24 cellular contexts compared by ENCODE assay signal in the genomic region with DNA sequence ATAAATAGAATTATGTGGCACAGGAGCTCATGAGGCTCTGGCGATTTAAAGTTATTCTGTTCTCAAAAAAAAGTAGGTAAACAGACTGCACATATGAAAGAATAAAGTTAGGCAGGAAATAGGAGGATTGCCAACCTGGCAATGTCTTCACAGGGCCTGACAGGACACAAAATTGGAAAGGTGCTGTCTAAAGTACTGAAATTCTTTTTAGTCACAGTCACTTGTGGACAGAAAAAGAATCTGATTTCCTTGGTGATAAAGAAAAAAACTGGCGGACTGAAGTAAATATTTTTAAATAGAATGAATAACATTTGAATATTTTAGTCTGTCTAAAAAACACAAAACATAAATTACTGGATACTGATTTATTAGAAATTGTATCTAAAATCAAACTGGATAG.
DNase-seq lines count a peak whose midpoint lies in the region; FAIRE-seq and TF ChIP-seq lines count a peak whose summit lies in the region.
"Had no signal": no experiment of that assay in that cellular context is flagged by ENCODE, and none has a peak within 500 bp of the region (broad histone marks: within the 10 kb centered on the region; RNA-seq: fewer than 3 reads in every experiment).

No MANE protein-coding gene starts in this region.

- no peaks in the 10 kb centered on the region for H3K9me3 Mint-ChIP-seq in astrocyte (ENCODE audit: unreplicated experiment)
- peaks cover 2% of the 10 kb centered on the region for H3K9me3 Mint-ChIP-seq in activated naive CD8-positive, alpha-beta T cell treated with anti-CD3 and anti-CD28 coated beads for 36 hours

- H3K36me3 Mint-ChIP-seq in astrocyte (ENCODE audit: low read depth, unreplicated experiment), result peaks cover 2% of the 10 kb centered on the region
- no peaks in the 10 kb centered on the region for H3K36me3 Mint-ChIP-seq in activated naive CD8-positive, alpha-beta T cell treated with anti-CD3 and anti-CD28 coated beads for 36 hours
- H3K36me3 Mint-ChIP-seq: CD4-positive, alpha-beta memory T cell; T-cell had no signal

- H3K4me3 ChIP-seq in astrocyte (ENCODE audit: insufficient read depth, low read depth, low read length), result no peak overlapping the region
- H3K4me3 ChIP-seq: BLaER1 had no signal

- no peaks in the 10 kb centered on the region for H3K4me1 Mint-ChIP-seq in astrocyte (ENCODE audit: low read depth, unreplicated experiment)
- no peaks in the 10 kb centered on the region for H3K4me1 Mint-ChIP-seq in activated naive CD8-positive, alpha-beta T cell treated with anti-CD3 and anti-CD28 coated beads for 36 hours
- H3K4me1 Mint-ChIP-seq: CD4-positive, alpha-beta memory T cell; H9; T-cell had no signal

- H4K20me1 ChIP-seq in astrocyte (ENCODE audit: insufficient read depth, low read length), result no peaks in the 10 kb centered on the region
- H4K20me1 ChIP-seq: BLaER1 had no signal

- H3K27ac ChIP-seq in astrocyte (ENCODE audit: low read depth, low read length), result no peak overlapping the region
- H3K27ac ChIP-seq: BLaER1, HL-60, RWPE1 had no signal

- no peak overlapping the region for H3K4me3 Mint-ChIP-seq in astrocyte (ENCODE audit: unreplicated experiment)
- H3K4me3 Mint-ChIP-seq in activated naive CD8-positive, alpha-beta T cell treated with anti-CD3 and anti-CD28 coated beads for 36 hours, result no peak overlapping the region
- H3K4me3 Mint-ChIP-seq: CD4-positive, alpha-beta memory T cell; H9; T-cell had no signal

- no peaks in the 10 kb centered on the region for H3K27me3 Mint-ChIP-seq in astrocyte (ENCODE audit: low read depth, unreplicated experiment)
- H3K27me3 Mint-ChIP-seq in activated naive CD8-positive, alpha-beta T cell treated with anti-CD3 and anti-CD28 coated beads for 36 hours, result peaks cover 3% of the 10 kb centered on the region
- H3K27me3 Mint-ChIP-seq: CD4-positive, alpha-beta memory T cell; T-cell had no signal

- no peaks in the 10 kb centered on the region for H3K9me3 ChIP-seq in astrocyte (ENCODE audit: insufficient read depth, low read depth, low read length)
- H3K9me3 ChIP-seq: BLaER1 had no signal

- peaks cover 4% of the 10 kb centered on the region for H3K36me3 ChIP-seq in astrocyte (ENCODE audit: insufficient read depth, low read length)
- H3K36me3 ChIP-seq: BLaER1 had no signal

- TF ChIP-seq CTCF in astrocyte (IDR thresholded peaks at IDR 0.05; ENCODE audit: insufficient read depth, low read depth, low read length), result no peak

- DNase-seq in GM03348 (ENCODE audit: low spot score) (peak; percentile 20), LHCN-M2 (ENCODE audit: low read depth) (peak; percentile 9), astrocyte (ENCODE audit: low read depth) (peak; percentile 19), myocyte (ENCODE audit: low read depth) (peak; percentile 25), NCI-H524 treated with DMSO at 0.1 percent for 48 hours (lab: John Stamatoyannopoulos, UW) (no peak)
- DNase-seq in activated naive CD8-positive, alpha-beta T cell treated with anti-CD3 and anti-CD28 coated beads for 36 hours, result no peak
- no peak for DNase-seq in activated CD8-positive, alpha-beta memory T cell treated with anti-CD3 and anti-CD28 coated beads, Interleukin-2, amount 50 U/mL, for 48 hours
- DNase-seq: CD4-positive, alpha-beta memory T cell; H9; KG1; NCI-H1105 treated with DMSO at 0.1 percent for 48 hours; NCI-H2081 treated with DMSO at 0.1 percent for 48 hours; NCI-H2171 treated with DMSO at 0.1 percent for 48 hours; NCI-H446; NCI-H526 treated with DMSO at 0.1 percent for 48 hours; PC-3; SIG-M5; T-cell had no signal

- no peak overlapping the region for H2AFZ ChIP-seq in astrocyte (ENCODE audit: low read depth, low read length)

- no peak for FAIRE-seq in astrocyte (lab: Jason Lieb, UNC)
- FAIRE-seq: G401.6, GM18507, HepG2 had no signal

- no peak overlapping the region for H3K4me2 ChIP-seq in astrocyte (ENCODE audit: low read length)
- H3K4me2 ChIP-seq: BLaER1 had no signal

- H3K9ac ChIP-seq in astrocyte (ENCODE audit: low read length), result no peak overlapping the region
- H3K9ac ChIP-seq: BLaER1 had no signal

- no peaks in the 10 kb centered on the region for H3K27me3 ChIP-seq in astrocyte (ENCODE audit: insufficient read depth, low read length)
- H3K27me3 ChIP-seq: BLaER1 had no signal

- H3K4me1 ChIP-seq in astrocyte (ENCODE audit: insufficient read depth, low read length), result no peaks in the 10 kb centered on the region
- H3K4me1 ChIP-seq: BLaER1 had no signal

- H3K27ac Mint-ChIP-seq in astrocyte (ENCODE audit: unreplicated experiment), result no peak overlapping the region
- no peak overlapping the region for H3K27ac Mint-ChIP-seq in activated naive CD8-positive, alpha-beta T cell treated with anti-CD3 and anti-CD28 coated beads for 36 hours
- H3K27ac Mint-ChIP-seq: CD4-positive, alpha-beta memory T cell; T-cell had no signal

- no peaks in the 10 kb centered on the region for H3K79me2 ChIP-seq in astrocyte (ENCODE audit: insufficient read depth, low read length)

Comparison
In these comparisons a context has a peak if more than half of its experiments do, and no peak if none do; other contexts are left out.
1. DNase-seq: peak in GM03348 (single experiment), LHCN-M2 (single experiment), astrocyte (single experiment) and myocyte (single experiment); none in activated naive CD8-positive, alpha-beta T cell treated with anti-CD3 and anti-CD28 coated beads for 36 hours (single experiment), activated CD8-positive, alpha-beta memory T cell treated with anti-CD3 and anti-CD28 coated beads, Interleukin-2, amount 50 U/mL, for 48 hours (single experiment) and NCI-H524 treated with DMSO at 0.1 percent for 48 hours (single experiment).